ENCODE assay signal across 1 cellular context in genomic region chr20:21702553-21703467, GRCh38.
TF ChIP-seq lines count a peak whose summit lies in the region.

No MANE protein-coding gene starts in this region.

TF ChIP-seq in HepG2, 621 proteins besides CTCF, POLR2A, EP300 and RAD21 (continued from another document):
- TF ChIP-seq REST (IDR thresholded peaks at IDR 0.05; ENCODE audit: borderline replicate concordance in 1 of 2, low read depth in 1 of 2, low read length in 2 of 2): no peak
- TF ChIP-seq KDM5A (IDR thresholded peaks at IDR 0.05; ENCODE audit: borderline replicate concordance, low read length): no peak
